ENCODE assay signal across 8 cellular contexts in genomic region chr1:84442256-84442655, GRCh38. TPM values are rescaled to one million over a fixed set of nuclear protein-coding genes. Genes with fewer than 3 reads are reported as not detected.
A peak's percentile ranks its signal among the peaks of the same experiment; 100 is the strongest.
DNase-seq lines count a peak whose midpoint lies in the region; ATAC-seq and TF ChIP-seq lines count a peak whose summit lies in the region.

No MANE protein-coding gene starts in this region.

- H3K36me3 ChIP-seq in body of pancreas (replicated peaks in 1 of 2; ENCODE audit: insufficient read depth in 1 of 2, low read depth in 2 of 2) (no peaks in the 10 kb centered on the region), kidney epithelial cell (ENCODE audit: control insufficient read depth, insufficient read depth, low read length) (no peaks in the 10 kb centered on the region), vagina (no peaks in the 10 kb centered on the region)

- no peaks in the 10 kb centered on the region for H3K4me1 Mint-ChIP-seq in glutamatergic neuron (ENCODE audit: low read depth, unreplicated experiment)

- ATAC-seq in GM18873 (IDR thresholded peaks at IDR 0.05; ENCODE audit: low FRiP score, unreplicated experiment) = peak; percentile 98
- peak; percentile 94 for ATAC-seq in HG03060 (IDR thresholded peaks at IDR 0.05; ENCODE audit: low read depth, unreplicated experiment)
- peak; percentile 69 for ATAC-seq in body of pancreas

- TF ChIP-seq CTCF in body of pancreas (IDR thresholded peaks at IDR 0.05) = peak in 6 of 7 experiments; percentile 24 to 65 (median 56)
- TF ChIP-seq CTCF in kidney epithelial cell (IDR thresholded peaks at IDR 0.05; ENCODE audit: insufficient read depth, low read length, poor library complexity, severe bottlenecking) = peak; percentile 40
- peak; percentile 42 to 72 (median 44) for TF ChIP-seq CTCF in vagina (IDR thresholded peaks at IDR 0.05)
- no peak for TF ChIP-seq CTCF in glutamatergic neuron (IDR thresholded peaks at IDR 0.05; ENCODE audit: partially characterized antibody, unreplicated experiment)

- no peaks in the 10 kb centered on the region for H3K36me3 Mint-ChIP-seq in glutamatergic neuron (ENCODE audit: unreplicated experiment)

- TF ChIP-seq POLR2A in body of pancreas (IDR thresholded peaks at IDR 0.05) = no peak
- TF ChIP-seq POLR2A in vagina (IDR thresholded peaks at IDR 0.05) = no peak

- no peaks in the 10 kb centered on the region for H3K27me3 Mint-ChIP-seq in glutamatergic neuron (ENCODE audit: unreplicated experiment)

- WGBS in body of pancreas, 2 donors = 19 to 22% methylated on average over 2 of the region's 2 CpGs

- no peak overlapping the region for H3K27ac Mint-ChIP-seq in glutamatergic neuron (ENCODE audit: unreplicated experiment)

- H3K4me3 ChIP-seq in body of pancreas = no peak overlapping the region
- H3K4me3 ChIP-seq in kidney epithelial cell (ENCODE audit: low read depth, low read length) = no peak overlapping the region
- no peak overlapping the region for H3K4me3 ChIP-seq in vagina

- H3K9me3 Mint-ChIP-seq in glutamatergic neuron (ENCODE audit: unreplicated experiment) = peaks cover 1% of the 10 kb centered on the region

- H3K27me3 ChIP-seq in body of pancreas = no peaks in the 10 kb centered on the region
- H3K27me3 ChIP-seq in kidney epithelial cell (ENCODE audit: control insufficient read depth, insufficient read depth, low read length) = no peaks in the 10 kb centered on the region
- no peaks in the 10 kb centered on the region for H3K27me3 ChIP-seq in vagina

- intact Hi-C loops in body of pancreas (cut with DNase I) (no loop called here), vagina (cut with DNase I) (loop anchor here (10.0 kb wide), 1 partner anchor 183 kb away; no protein-coding TSS in a partner anchor)

- H3K4me3 Mint-ChIP-seq in glutamatergic neuron (ENCODE audit: unreplicated experiment) = no peak overlapping the region

- H3K4me1 ChIP-seq in body of pancreas (no peaks in the 10 kb centered on the region), vagina (no peaks in the 10 kb centered on the region)

- DNase-seq in COLO829 (ENCODE audit: low spot score) = peak; percentile 61
- DNase-seq in NCI-H69 (lab: John Stamatoyannopoulos, UW) = peak; percentile 47
- peak in 1 of 4 donors; percentile 29 for DNase-seq in body of pancreas
- peak; percentile 58 for DNase-seq in kidney epithelial cell (ENCODE audit: low read depth)
- DNase-seq in vagina (ENCODE audit: extremely low spot score in 2 of 2) = no peak
- no peak for DNase-seq in glutamatergic neuron

- H3K27ac ChIP-seq in body of pancreas (no peak overlapping the region), vagina (no peak overlapping the region)

- H3K9me3 ChIP-seq in body of pancreas (no peaks in the 10 kb centered on the region), vagina (no peaks in the 10 kb centered on the region)

RNA-seq across cellular contexts. Expression of gene RPF1, which starts 36.8 kb away (rescaled TPM):
- 10 to 100 TPM; 17.9 to 26.7 TPM for total RNA-seq in body of pancreas
- total RNA-seq in kidney epithelial cell = 55.7 and 65.4 TPM in 2 replicates
- total RNA-seq in vagina = 23.8 TPM
- total RNA-seq in glutamatergic neuron (ENCODE audit: unreplicated experiment) = 27.6 TPM

RNA-seq across cellular contexts. Expression of gene DNASE2B, which starts 44.0 kb away (rescaled TPM):
- not detected for total RNA-seq in body of pancreas
- not detected in 2 replicates for total RNA-seq in kidney epithelial cell
- not detected for total RNA-seq in vagina
- total RNA-seq in glutamatergic neuron (ENCODE audit: unreplicated experiment) = not detected

Comparison
In these comparisons a context has a peak if more than half of its experiments do, and no peak if none do; other contexts are left out.
1. DNase-seq: peak in COLO829 (single experiment), NCI-H69 (single experiment) and kidney epithelial cell (single experiment); none in vagina (0 of 2) and glutamatergic neuron (single experiment).
2. Peak in every context shown above with its lines, with median percentiles within 50 percentile points of each other: ATAC-seq.